ENCODE assay signal across 8 cellular contexts in genomic region chr2:63023444-63023843, GRCh38. TPM values are rescaled to one million over a fixed set of nuclear protein-coding genes. Genes with fewer than 3 reads are reported as not detected.
DNase-seq lines count a peak whose midpoint lies in the region; ATAC-seq and TF ChIP-seq lines count a peak whose summit lies in the region.

No MANE protein-coding gene starts in this region.

- no peak overlapping the region for H3K9ac ChIP-seq in Loucy (ENCODE audit: low read depth, low read length, poor library complexity, severe bottlenecking)

- peak; percentile 6 for DNase-seq in activated CD8-positive, alpha-beta T cell treated with anti-CD3 and anti-CD28 coated beads for 36 hours
- no peak for DNase-seq in activated CD8-positive, alpha-beta T cell treated with anti-CD3 and anti-CD28 coated beads, Interleukin-2, amount 10 ng/mL, durations not matched to agents 7 days and 5 days
- DNase-seq in astrocyte of the cerebellum (ENCODE audit: low read depth) = no peak
- DNase-seq in osteocyte (ENCODE audit: extremely low spot score, unreplicated experiment) = no peak
- DNase-seq in NK-92 treated with Interleukin-12 subunit alpha and Interleukin-12 subunit beta, amount 100 ng/mL, for 24 hours (lab: John Stamatoyannopoulos, UW) = no peak
- no peak for DNase-seq in CD8-positive, alpha-beta T cell
- DNase-seq in COLO668 (lab: John Stamatoyannopoulos, UW; ENCODE audit: unreplicated experiment) = no peak

- no peak overlapping the region for H3K27ac Mint-ChIP-seq in activated CD8-positive, alpha-beta T cell treated with anti-CD3 and anti-CD28 coated beads for 36 hours
- H3K27ac Mint-ChIP-seq in activated CD8-positive, alpha-beta T cell treated with anti-CD3 and anti-CD28 coated beads, Interleukin-2, amount 10 ng/mL, durations not matched to agents 7 days and 5 days = no peak overlapping the region
- no peak overlapping the region for H3K27ac Mint-ChIP-seq in osteocyte (ENCODE audit: unreplicated experiment)
- H3K27ac Mint-ChIP-seq in CD8-positive, alpha-beta T cell = no peak overlapping the region

- in situ Hi-C loops in astrocyte of the cerebellum (cut with HindIII; ENCODE audit: low sequenced_read_pairs) = no loop called here

- CTCF ChIA-PET in activated CD8-positive, alpha-beta T cell treated with anti-CD3 and anti-CD28 coated beads for 36 hours (lab: Charles Lee) = interaction anchor here (1.7 to 1.8 kb wide), 2 partner anchors 11 to 13 kb away, joined by 4 to 5 read pairs; no protein-coding TSS in a partner anchor
- CTCF ChIA-PET in activated CD8-positive, alpha-beta T cell treated with anti-CD3 and anti-CD28 coated beads, Interleukin-2, amount 10 ng/mL, durations not matched to agents 7 days and 5 days (lab: Charles Lee) = interaction anchor here (1.0 kb wide), 1 partner anchor 11 kb away, joined by 3 read pairs; no protein-coding TSS in a partner anchor
- CTCF ChIA-PET in CD8-positive, alpha-beta T cell (lab: Charles Lee) = no interaction called here

- H3K79me2 ChIP-seq in Loucy (ENCODE audit: insufficient read depth, low read length) = no peaks in the 10 kb centered on the region

- H3K4me2 ChIP-seq in Loucy (ENCODE audit: low read depth, low read length, poor library complexity, severe bottlenecking) = no peak overlapping the region

- no peak overlapping the region for H3K27ac ChIP-seq in CD8-positive, alpha-beta T cell (ENCODE audit: low read depth, low read length)

- ATAC-seq in activated CD8-positive, alpha-beta T cell treated with anti-CD3 and anti-CD28 coated beads for 36 hours = peak; percentile 20
- no peak for ATAC-seq in activated CD8-positive, alpha-beta T cell treated with anti-CD3 and anti-CD28 coated beads, Interleukin-2, amount 10 ng/mL, durations not matched to agents 7 days and 5 days
- no peak for ATAC-seq in CD8-positive, alpha-beta T cell

- no peak for TF ChIP-seq CTCF in activated CD8-positive, alpha-beta T cell treated with anti-CD3 and anti-CD28 coated beads for 36 hours (IDR thresholded peaks at IDR 0.05)
- peak; percentile 78 for TF ChIP-seq CTCF in Loucy (conservative IDR thresholded peaks at IDR 0.05; ENCODE audit: low read length)
- peak; percentile 29 for TF ChIP-seq CTCF in astrocyte of the cerebellum (IDR thresholded peaks at IDR 0.05; ENCODE audit: low read depth, low read length, missing control alignments)
- TF ChIP-seq CTCF in osteocyte (IDR thresholded peaks at IDR 0.05) = peak; percentile 52
- TF ChIP-seq CTCF in CD8-positive, alpha-beta T cell (IDR thresholded peaks at IDR 0.05) = no peak

- no peaks in the 10 kb centered on the region for H3K9me2 ChIP-seq in Loucy (replicated peaks; ENCODE audit: low read depth, low read length)

- intact Hi-C loops in activated CD8-positive, alpha-beta T cell treated with anti-CD3 and anti-CD28 coated beads for 36 hours (cut with micrococcal nuclease) = no loop called here
- intact Hi-C loops in CD8-positive, alpha-beta T cell (cut with DNase I, micrococcal nuclease) = no loop called here

- H3K4me1 Mint-ChIP-seq in activated CD8-positive, alpha-beta T cell treated with anti-CD3 and anti-CD28 coated beads for 36 hours (ENCODE audit: low read depth) = no peaks in the 10 kb centered on the region
- H3K4me1 Mint-ChIP-seq in activated CD8-positive, alpha-beta T cell treated with anti-CD3 and anti-CD28 coated beads, Interleukin-2, amount 10 ng/mL, durations not matched to agents 7 days and 5 days (ENCODE audit: low read depth) = no peaks in the 10 kb centered on the region
- H3K4me1 Mint-ChIP-seq in osteocyte (ENCODE audit: unreplicated experiment) = no peaks in the 10 kb centered on the region
- H3K4me1 Mint-ChIP-seq in CD8-positive, alpha-beta T cell (ENCODE audit: low read depth) = no peaks in the 10 kb centered on the region

- no peaks in the 10 kb centered on the region for H3K27me3 ChIP-seq in Loucy (ENCODE audit: insufficient read depth, low read length, poor library complexity, severe bottlenecking)
- H3K27me3 ChIP-seq in CD8-positive, alpha-beta T cell (ENCODE audit: insufficient read depth, low read length) = no peaks in the 10 kb centered on the region

- no peak overlapping the region for H3K4me3 Mint-ChIP-seq in activated CD8-positive, alpha-beta T cell treated with anti-CD3 and anti-CD28 coated beads for 36 hours
- no peak overlapping the region for H3K4me3 Mint-ChIP-seq in activated CD8-positive, alpha-beta T cell treated with anti-CD3 and anti-CD28 coated beads, Interleukin-2, amount 10 ng/mL, durations not matched to agents 7 days and 5 days
- no peak overlapping the region for H3K4me3 Mint-ChIP-seq in osteocyte (ENCODE audit: unreplicated experiment)
- H3K4me3 Mint-ChIP-seq in CD8-positive, alpha-beta T cell = no peak overlapping the region

- peaks cover 6% of the 10 kb centered on the region for H3K36me3 Mint-ChIP-seq in activated CD8-positive, alpha-beta T cell treated with anti-CD3 and anti-CD28 coated beads for 36 hours (ENCODE audit: low read depth)
- H3K36me3 Mint-ChIP-seq in activated CD8-positive, alpha-beta T cell treated with anti-CD3 and anti-CD28 coated beads, Interleukin-2, amount 10 ng/mL, durations not matched to agents 7 days and 5 days (ENCODE audit: low read depth) = no peaks in the 10 kb centered on the region
- peaks cover 8% of the 10 kb centered on the region for H3K36me3 Mint-ChIP-seq in osteocyte (ENCODE audit: unreplicated experiment)
- peaks cover 30% of the 10 kb centered on the region for H3K36me3 Mint-ChIP-seq in CD8-positive, alpha-beta T cell

- H3F3A ChIP-seq in Loucy (ENCODE audit: low read depth) = no peaks in the 10 kb centered on the region

- POLR2A ChIA-PET in activated CD8-positive, alpha-beta T cell treated with anti-CD3 and anti-CD28 coated beads for 36 hours (lab: Charles Lee) = no interaction called here
- POLR2A ChIA-PET in activated CD8-positive, alpha-beta T cell treated with anti-CD3 and anti-CD28 coated beads, Interleukin-2, amount 10 ng/mL, durations not matched to agents 7 days and 5 days (lab: Charles Lee) = no interaction called here
- POLR2A ChIA-PET in CD8-positive, alpha-beta T cell (lab: Charles Lee) = interaction anchor here (1.1 kb wide), 1 partner anchor 12 kb away, joined by 3 read pairs; no protein-coding TSS in a partner anchor

- H3K36me3 ChIP-seq in Loucy (ENCODE audit: insufficient read depth, low read length) = no peaks in the 10 kb centered on the region
- H3K36me3 ChIP-seq in CD8-positive, alpha-beta T cell (ENCODE audit: insufficient read depth, low read length) = no peaks in the 10 kb centered on the region

- no peaks in the 10 kb centered on the region for H3K9me3 ChIP-seq in Loucy (ENCODE audit: insufficient read depth, low read depth, low read length)
- no peaks in the 10 kb centered on the region for H3K9me3 ChIP-seq in CD8-positive, alpha-beta T cell (ENCODE audit: low read length)

- no peaks in the 10 kb centered on the region for H3K4me1 ChIP-seq in Loucy (ENCODE audit: insufficient read depth, low read length, poor library complexity, severe bottlenecking)
- no peaks in the 10 kb centered on the region for H3K4me1 ChIP-seq in CD8-positive, alpha-beta T cell (ENCODE audit: insufficient read depth, low read length)

- H3K9me3 Mint-ChIP-seq in activated CD8-positive, alpha-beta T cell treated with anti-CD3 and anti-CD28 coated beads for 36 hours = no peaks in the 10 kb centered on the region
- H3K9me3 Mint-ChIP-seq in activated CD8-positive, alpha-beta T cell treated with anti-CD3 and anti-CD28 coated beads, Interleukin-2, amount 10 ng/mL, durations not matched to agents 7 days and 5 days (ENCODE audit: insufficient read depth) = no peaks in the 10 kb centered on the region
- no peaks in the 10 kb centered on the region for H3K9me3 Mint-ChIP-seq in osteocyte (ENCODE audit: unreplicated experiment)
- no peaks in the 10 kb centered on the region for H3K9me3 Mint-ChIP-seq in CD8-positive, alpha-beta T cell

- H2AFZ ChIP-seq in Loucy (ENCODE audit: low read length) = no peak overlapping the region

- no peak overlapping the region for H3K4me3 ChIP-seq in Loucy (ENCODE audit: low read length, poor library complexity, severe bottlenecking)
- no peak overlapping the region for H3K4me3 ChIP-seq in astrocyte of the cerebellum (ENCODE audit: low read depth, low read length)
- no peak overlapping the region for H3K4me3 ChIP-seq in CD8-positive, alpha-beta T cell (ENCODE audit: low read depth, low read length)

- no peaks in the 10 kb centered on the region for H3K27me3 Mint-ChIP-seq in activated CD8-positive, alpha-beta T cell treated with anti-CD3 and anti-CD28 coated beads for 36 hours
- no peaks in the 10 kb centered on the region for H3K27me3 Mint-ChIP-seq in activated CD8-positive, alpha-beta T cell treated with anti-CD3 and anti-CD28 coated beads, Interleukin-2, amount 10 ng/mL, durations not matched to agents 7 days and 5 days (ENCODE audit: low read depth)
- no peaks in the 10 kb centered on the region for H3K27me3 Mint-ChIP-seq in osteocyte (ENCODE audit: unreplicated experiment)
- no peaks in the 10 kb centered on the region for H3K27me3 Mint-ChIP-seq in CD8-positive, alpha-beta T cell (ENCODE audit: low read depth)

- no peaks in the 10 kb centered on the region for H4K20me1 ChIP-seq in Loucy (ENCODE audit: insufficient read depth, low read length, poor library complexity, severe bottlenecking)

RNA-seq across cellular contexts. Expression of gene OTX1, which starts 27.2 kb away (rescaled TPM):
- not detected for total RNA-seq in activated CD8-positive, alpha-beta T cell treated with anti-CD3 and anti-CD28 coated beads for 36 hours
- not detected for total RNA-seq in activated CD8-positive, alpha-beta T cell treated with anti-CD3 and anti-CD28 coated beads, Interleukin-2, amount 10 ng/mL, durations not matched to agents 7 days and 5 days
- total RNA-seq in osteocyte = not detected in 2 replicates
- total RNA-seq in CD8-positive, alpha-beta T cell = not detected

Comparison
In these comparisons a context has a peak if more than half of its experiments do, and no peak if none do; other contexts are left out.
1. CTCF ChIP-seq: peak in Loucy (single experiment), astrocyte of the cerebellum (single experiment) and osteocyte (single experiment); none in activated CD8-positive, alpha-beta T cell treated with anti-CD3 and anti-CD28 coated beads for 36 hours (single experiment) and CD8-positive, alpha-beta T cell (single experiment).